Comparison of ENCODE assay signal across 10 cellular contexts in genomic region chr2:150476809-150477302, GRCh38. TPM values are rescaled to one million over a fixed set of nuclear protein-coding genes. Genes with fewer than 3 reads are reported as not detected.
A peak's percentile ranks its signal among the peaks of the same experiment; 100 is the strongest.
DNase-seq lines count a peak whose midpoint lies in the region; ATAC-seq, FAIRE-seq and TF ChIP-seq lines count a peak whose summit lies in the region.
"Had no signal": no experiment of that assay in that cellular context is flagged by ENCODE, and none has a peak within 500 bp of the region (broad histone marks: within the 10 kb centered on the region; RNA-seq: fewer than 3 reads in every experiment).

No MANE protein-coding gene starts in this region.

- intact Hi-C loops in body of pancreas (cut with DNase I) = no loop called here
- intact Hi-C loops in kidney (cut with DNase I) = no loop called here

- H3K4me2 ChIP-seq in smooth muscle cell = peak overlapping the region; percentile 75

- FAIRE-seq in kidney (lab: Jason Lieb, UNC) = no peak

- no peaks in the 10 kb centered on the region for H3K27me3 ChIP-seq in body of pancreas
- no peaks in the 10 kb centered on the region for H3K27me3 ChIP-seq in smooth muscle cell (ENCODE audit: low read depth)

- peak in 1 of 7 experiments; percentile 2 for TF ChIP-seq CTCF in body of pancreas (IDR thresholded peaks at IDR 0.05)
- TF ChIP-seq CTCF in kidney (IDR thresholded peaks at IDR 0.05; ENCODE audit: borderline replicate concordance, extremely low read depth, insufficient read depth) = no peak
- TF ChIP-seq CTCF in smooth muscle cell (IDR thresholded peaks at IDR 0.05; ENCODE audit: borderline replicate concordance, insufficient read depth, poor library complexity, severe bottlenecking) = no peak
- no peak for TF ChIP-seq CTCF in GM13977 (IDR thresholded peaks at IDR 0.05; ENCODE audit: extremely low read depth, insufficient read depth, missing control alignments)

- H3K27ac ChIP-seq in body of pancreas (peak overlapping the region; percentile 15 to 76 (median 31)), kidney (ENCODE audit: low read depth in 2 of 2, low read length in 2 of 2) (peak overlapping the region; percentile 35 to 38), smooth muscle cell (ENCODE audit: low read depth) (peak overlapping the region; percentile 94)

- no peak for TF ChIP-seq POLR2A in body of pancreas (IDR thresholded peaks at IDR 0.05)

- peaks cover 62% of the 10 kb centered on the region for H3F3A ChIP-seq in smooth muscle cell (ENCODE audit: low read depth)

- no peak overlapping the region for H2AFZ ChIP-seq in smooth muscle cell (ENCODE audit: low read depth)

- peaks cover 90% of the 10 kb centered on the region for H4K20me1 ChIP-seq in smooth muscle cell (ENCODE audit: low read depth)

- H3K9ac ChIP-seq in kidney (ENCODE audit: low read length in 2 of 2) (peak overlapping the region in 1 of 2 donors; percentile 8), smooth muscle cell (ENCODE audit: low read depth) (peak overlapping the region; percentile 67)

- ATAC-seq in GM19324 (IDR thresholded peaks at IDR 0.05; ENCODE audit: low FRiP score, unreplicated experiment) (peak; percentile 59), body of pancreas (peak; percentile 69), HG03159 (IDR thresholded peaks at IDR 0.05; ENCODE audit: unreplicated experiment) (no peak), GM18520 (IDR thresholded peaks at IDR 0.05; ENCODE audit: unreplicated experiment) (no peak)

- peaks cover 87% of the 10 kb centered on the region for H3K79me2 ChIP-seq in smooth muscle cell (ENCODE audit: low read depth)

- H3K4me3 ChIP-seq in body of pancreas (no peak overlapping the region), kidney (ENCODE audit: low read length in 2 of 2) (peak overlapping the region in 1 of 2 donors; percentile 10), smooth muscle cell (peak overlapping the region; percentile 22)

- WGBS in body of pancreas, 2 donors = 31 to 53% methylated on average over 7 of the region's 7 CpGs
- 71% methylated on average over 7 of the region's 7 CpGs for WGBS in smooth muscle cell (ENCODE audit: low lambda C conversion rate)

- no peaks in the 10 kb centered on the region for H3K36me3 ChIP-seq in body of pancreas (replicated peaks in 1 of 2; ENCODE audit: insufficient read depth in 1 of 2, low read depth in 2 of 2)
- no peaks in the 10 kb centered on the region for H3K36me3 ChIP-seq in kidney (ENCODE audit: control insufficient read depth in 1 of 2, insufficient read depth in 2 of 2, low read length in 2 of 2)
- H3K36me3 ChIP-seq in smooth muscle cell (ENCODE audit: low read depth) = no peaks in the 10 kb centered on the region

- in situ Hi-C loops in GM13977 (cut with MboI; ENCODE audit: low pct_unique_long_range_greater_than_20kb, low sequenced_read_pairs, unreplicated experiment) = loop anchor here (25.0 kb wide), 1 partner anchor 890 kb away; the partner anchor contains the start of gene MMADHC

- H3K4me1 ChIP-seq in body of pancreas (peaks cover 16% of the 10 kb centered on the region), kidney (ENCODE audit: control insufficient read depth in 1 of 2, insufficient read depth in 1 of 2, low read depth in 1 of 2, low read length in 2 of 2) (peaks cover 6 to 22% of the 10 kb centered on the region in 2 donors), smooth muscle cell (ENCODE audit: low read depth) (peaks cover 76% of the 10 kb centered on the region)

- DNase-seq in body of pancreas = peak in 2 of 4 donors; percentile 9 to 15
- DNase-seq in kidney = no peak
- no peak for DNase-seq in smooth muscle cell (lab: John Stamatoyannopoulos, UW; ENCODE audit: unreplicated experiment)
- no peak for DNase-seq in DMS114 treated with DMSO at 0.1 percent for 48 hours (lab: John Stamatoyannopoulos, UW; ENCODE audit: unreplicated experiment)
- DNase-seq in GM13977 (ENCODE audit: low spot score) = no peak
- DNase-seq: DMS53; stimulated activated CD4-positive, alpha-beta T cell treated with anti-CD3 and anti-CD28 coated beads, Interleukin-2, amount 100 ng/mL, for 24 hours had no signal

- H3K9me3 ChIP-seq in body of pancreas = no peaks in the 10 kb centered on the region
- no peaks in the 10 kb centered on the region for H3K9me3 ChIP-seq in kidney (ENCODE audit: control insufficient read depth in 1 of 2, low read length in 2 of 2)
- H3K9me3 ChIP-seq in smooth muscle cell (replicated peaks; ENCODE audit: low read depth) = no peaks in the 10 kb centered on the region

RNA-seq across cellular contexts. Expression of gene RND3, which starts 10.6 kb away (rescaled TPM):
- total RNA-seq in body of pancreas (10 to 100 TPM in 1 of 2 donors, 1 to 10 TPM in 1; 4.9 to 10.6 TPM), kidney (26.1 TPM), smooth muscle cell (256 and 320 TPM in 2 replicates)
- polyA plus RNA-seq in kidney (ENCODE audit: insufficient read depth, low read depth, low replicate concordance) (6.5 TPM), smooth muscle cell (125 and 163 TPM in 2 replicates)

Comparison
In these comparisons a context has a peak if more than half of its experiments do, and no peak if none do; other contexts are left out.
1. ATAC-seq: peak in GM19324 (single experiment) and body of pancreas (single experiment); none in HG03159 (single experiment) and GM18520 (single experiment).
2. H3K27ac ChIP-seq: peak in every context shown above with its lines; median percentile 94 in smooth muscle cell; 36 in kidney; 31 in body of pancreas.